ENCODE assay signal across 22 cellular contexts in the genomic region with DNA sequence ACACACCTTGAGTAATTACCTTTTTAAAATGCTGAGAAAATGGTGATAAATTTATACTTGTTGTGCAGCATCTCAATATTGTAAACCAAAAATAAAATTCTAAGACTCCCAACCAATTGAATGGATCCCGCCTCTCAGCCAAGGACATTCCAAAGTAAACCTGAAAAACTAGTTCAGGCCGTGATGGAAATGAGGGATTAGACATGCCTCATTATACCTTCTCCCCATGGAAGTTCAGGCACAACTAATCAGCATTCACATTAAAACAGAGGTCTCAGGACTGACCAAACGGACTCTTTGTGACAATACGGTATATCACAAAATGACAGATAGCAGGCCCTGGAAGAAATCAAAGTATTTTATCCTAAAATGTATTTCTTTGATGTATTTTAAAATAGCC.
DNase-seq lines count a peak whose midpoint lies in the region; ATAC-seq, FAIRE-seq and TF ChIP-seq lines count a peak whose summit lies in the region.
"Had no signal": no experiment of that assay in that cellular context is flagged by ENCODE, and none has a peak within 500 bp of the region (broad histone marks: within the 10 kb centered on the region; RNA-seq: fewer than 3 reads in every experiment).

No MANE protein-coding gene starts in this region.

- no peak overlapping the region for H2AFZ ChIP-seq in astrocyte (ENCODE audit: low read depth, low read length)

- H3K27me3 ChIP-seq in astrocyte (ENCODE audit: insufficient read depth, low read length) (no peaks in the 10 kb centered on the region), small intestine (ENCODE audit: control insufficient read depth in 2 of 2, insufficient read depth in 2 of 2, low read length in 2 of 2) (no peaks in the 10 kb centered on the region)
- H3K27me3 ChIP-seq: neutrophil, right atrium auricular region, tibial artery had no signal

- H3K9me3 ChIP-seq in astrocyte (ENCODE audit: insufficient read depth, low read depth, low read length) (no peaks in the 10 kb centered on the region), small intestine (ENCODE audit: control insufficient read depth, low read depth) (no peaks in the 10 kb centered on the region)
- H3K9me3 ChIP-seq: neutrophil, right atrium auricular region, tibial artery had no signal

- no peak overlapping the region for H3K4me3 Mint-ChIP-seq in astrocyte (ENCODE audit: unreplicated experiment)
- H3K4me3 Mint-ChIP-seq: activated B cell treated with CpG ODN at 0.5 μM for 24 hours; activated CD4-positive, alpha-beta memory T cell treated with anti-CD3 and anti-CD28 coated beads for 36 hours; activated naive CD4-positive, alpha-beta T cell treated with anti-CD3 and anti-CD28 coated beads, Interleukin-2, amount 50 U/mL, for 24 hours; CD8-positive, alpha-beta memory T cell; stimulated activated memory B cell treated with anti-CD40 and anti-IgM and Interleukin-4, amounts not matched to agents 10 μg/mL and 1 μg/mL and 100 μg/mL, for 72 hours had no signal

- H3K27ac ChIP-seq in astrocyte (ENCODE audit: low read depth, low read length) (peak overlapping the region; percentile 99), small intestine (ENCODE audit: low read depth in 1 of 2, low read length in 1 of 2) (peak overlapping the region in 1 of 2 donors; percentile 8)
- H3K27ac ChIP-seq: coronary artery, neutrophil, right atrium auricular region, SK-N-MC, tibial artery had no signal

- ATAC-seq in GM18870 (IDR thresholded peaks at IDR 0.05; ENCODE audit: unreplicated experiment), result no peak
- ATAC-seq: stimulated activated memory B cell treated with anti-CD40 and anti-IgM and Interleukin-4, amounts not matched to agents 10 μg/mL and 1 μg/mL and 100 μg/mL, for 72 hours had no signal

- peak overlapping the region; percentile 88 for H3K27ac Mint-ChIP-seq in astrocyte (ENCODE audit: unreplicated experiment)
- H3K27ac Mint-ChIP-seq: activated B cell treated with CpG ODN at 0.5 μM for 24 hours; activated CD4-positive, alpha-beta memory T cell treated with anti-CD3 and anti-CD28 coated beads for 36 hours; activated naive CD4-positive, alpha-beta T cell treated with anti-CD3 and anti-CD28 coated beads, Interleukin-2, amount 50 U/mL, for 24 hours; CD8-positive, alpha-beta memory T cell; stimulated activated memory B cell treated with anti-CD40 and anti-IgM and Interleukin-4, amounts not matched to agents 10 μg/mL and 1 μg/mL and 100 μg/mL, for 72 hours had no signal

- peak overlapping the region; percentile 82 for H3K9ac ChIP-seq in astrocyte (ENCODE audit: low read length)

- H3K9me3 Mint-ChIP-seq in astrocyte (ENCODE audit: unreplicated experiment), result no peaks in the 10 kb centered on the region

- WGBS in small intestine, 3 donors, result 55 to 76% (median 60%) methylated on average over 4 of the region's 4 CpGs

- H3K4me1 ChIP-seq in astrocyte (ENCODE audit: insufficient read depth, low read length) (peaks cover 33% of the 10 kb centered on the region), small intestine (ENCODE audit: control insufficient read depth in 2 of 2, insufficient read depth in 1 of 2, low read depth in 1 of 2, low read length in 1 of 2) (peaks cover 0 to 3% of the 10 kb centered on the region in 2 donors)
- H3K4me1 ChIP-seq: right atrium auricular region, tibial artery had no signal

- FAIRE-seq in astrocyte (lab: Jason Lieb, UNC) (no peak), small intestine (lab: Jason Lieb, UNC) (no peak)

- no peaks in the 10 kb centered on the region for H3K79me2 ChIP-seq in astrocyte (ENCODE audit: insufficient read depth, low read length)

- H3K4me3 ChIP-seq in astrocyte (ENCODE audit: insufficient read depth, low read depth, low read length) (no peak overlapping the region), small intestine (ENCODE audit: low read depth in 1 of 2, low read length in 2 of 2) (no peak overlapping the region)
- H3K4me3 ChIP-seq: coronary artery, right atrium auricular region, SK-N-MC, tibial artery had no signal

- no peak for TF ChIP-seq EP300 in Ishikawa (IDR thresholded peaks at IDR 0.05; ENCODE audit: borderline replicate concordance)

- no peak for TF ChIP-seq CTCF in astrocyte (IDR thresholded peaks at IDR 0.05; ENCODE audit: insufficient read depth, low read depth, low read length)

- H3K27me3 Mint-ChIP-seq in astrocyte (ENCODE audit: low read depth, unreplicated experiment), result no peaks in the 10 kb centered on the region
- H3K27me3 Mint-ChIP-seq: activated B cell treated with CpG ODN at 0.5 μM for 24 hours; activated CD4-positive, alpha-beta memory T cell treated with anti-CD3 and anti-CD28 coated beads for 36 hours; activated naive CD4-positive, alpha-beta T cell treated with anti-CD3 and anti-CD28 coated beads, Interleukin-2, amount 50 U/mL, for 24 hours; CD8-positive, alpha-beta memory T cell; stimulated activated memory B cell treated with anti-CD40 and anti-IgM and Interleukin-4, amounts not matched to agents 10 μg/mL and 1 μg/mL and 100 μg/mL, for 72 hours had no signal

- TF ChIP-seq RAD21 in Ishikawa (IDR thresholded peaks at IDR 0.05; ENCODE audit: low read depth), result no peak

- peak overlapping the region; percentile 82 for H3K4me2 ChIP-seq in astrocyte (ENCODE audit: low read length)

- DNase-seq in astrocyte (ENCODE audit: low read depth) (no peak), kidney tubule cell (ENCODE audit: low spot score) (peak; percentile 77), small intestine (peak; percentile 36), NCI-H446 (lab: John Stamatoyannopoulos, UW) (no peak)
- no peak for DNase-seq in activated effector memory CD4-positive, alpha-beta T cell treated with anti-CD3 and anti-CD28 coated beads, Interleukin-2, amount 50 U/mL, for 16 hours
- DNase-seq: activated B cell treated with CpG ODN at 0.5 μM for 24 hours; activated CD4-positive, alpha-beta memory T cell treated with anti-CD3 and anti-CD28 coated beads for 36 hours; CD8-positive, alpha-beta memory T cell; DMS79 treated with DMSO at 0.1 percent for 48 hours; hypothalamus; NCI-H1436; NCI-H2171 treated with DMSO at 0.1 percent for 48 hours; NCI-H82; tibial artery had no signal

- peaks cover 40% of the 10 kb centered on the region for H3K4me1 Mint-ChIP-seq in astrocyte (ENCODE audit: low read depth, unreplicated experiment)
- H3K4me1 Mint-ChIP-seq: activated B cell treated with CpG ODN at 0.5 μM for 24 hours; activated naive CD4-positive, alpha-beta T cell treated with anti-CD3 and anti-CD28 coated beads, Interleukin-2, amount 50 U/mL, for 24 hours; CD8-positive, alpha-beta memory T cell; stimulated activated memory B cell treated with anti-CD40 and anti-IgM and Interleukin-4, amounts not matched to agents 10 μg/mL and 1 μg/mL and 100 μg/mL, for 72 hours had no signal

- H3K36me3 ChIP-seq in astrocyte (ENCODE audit: insufficient read depth, low read length), result no peaks in the 10 kb centered on the region
- no peaks in the 10 kb centered on the region for H3K36me3 ChIP-seq in small intestine (ENCODE audit: control insufficient read depth in 2 of 2, insufficient read depth in 2 of 2, low read length in 2 of 2)
- H3K36me3 ChIP-seq: neutrophil, right atrium auricular region, tibial artery had no signal

- no peaks in the 10 kb centered on the region for H3K36me3 Mint-ChIP-seq in astrocyte (ENCODE audit: low read depth, unreplicated experiment)
- H3K36me3 Mint-ChIP-seq: activated CD4-positive, alpha-beta memory T cell treated with anti-CD3 and anti-CD28 coated beads for 36 hours; activated naive CD4-positive, alpha-beta T cell treated with anti-CD3 and anti-CD28 coated beads, Interleukin-2, amount 50 U/mL, for 24 hours; CD8-positive, alpha-beta memory T cell; stimulated activated memory B cell treated with anti-CD40 and anti-IgM and Interleukin-4, amounts not matched to agents 10 μg/mL and 1 μg/mL and 100 μg/mL, for 72 hours had no signal

- no peaks in the 10 kb centered on the region for H4K20me1 ChIP-seq in astrocyte (ENCODE audit: insufficient read depth, low read length)

TF ChIP-seq in Ishikawa, 13 proteins besides CTCF, POLR2A, EP300 and RAD21:
- no peak for TF ChIP-seq MAX (IDR thresholded peaks at IDR 0.05)
- TF ChIP-seq TEAD4 (IDR thresholded peaks at IDR 0.05), result 0 out of 2 replicates have a peak, but pooled peaks have one; percentile 11

Comparison
In these comparisons a context has a peak if more than half of its experiments do, and no peak if none do; other contexts are left out.
1. DNase-seq: peak in kidney tubule cell (single experiment) and small intestine (single experiment); none in astrocyte (single experiment), NCI-H446 (0 of 2) and activated effector memory CD4-positive, alpha-beta T cell treated with anti-CD3 and anti-CD28 coated beads, Interleukin-2, amount 50 U/mL, for 16 hours (single experiment).